22 cellular contexts compared by ENCODE assay signal in the genomic region with DNA sequence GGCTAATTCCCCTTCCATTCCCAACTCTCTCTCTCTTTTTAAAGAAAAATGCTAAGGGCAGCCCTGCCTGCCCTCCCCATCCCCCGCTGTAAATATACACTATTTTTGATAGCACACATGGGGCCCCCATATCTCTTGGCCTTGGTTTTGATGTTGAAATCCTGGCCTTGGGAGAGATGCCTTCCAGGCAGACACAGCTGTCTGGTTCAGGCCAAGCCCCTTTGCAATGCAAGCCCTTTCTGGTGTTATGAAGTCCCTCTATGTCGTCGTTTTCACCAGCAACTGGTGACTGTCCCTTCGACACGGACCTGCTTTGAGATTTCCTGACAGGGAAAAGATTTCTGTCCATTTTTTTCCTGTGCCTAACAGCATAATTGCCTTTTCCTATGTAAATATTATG. TPM values are rescaled to one million over a fixed set of nuclear protein-coding genes. Genes with fewer than 3 reads are reported as not detected.
A peak's percentile ranks its signal among the peaks of the same experiment; 100 is the strongest.
DNase-seq lines count a peak whose midpoint lies in the region; ATAC-seq and TF ChIP-seq lines count a peak whose summit lies in the region.
"Had no signal": no experiment of that assay in that cellular context is flagged by ENCODE, and none has a peak within 500 bp of the region (broad histone marks: within the 10 kb centered on the region; RNA-seq: fewer than 3 reads in every experiment).

No MANE protein-coding gene starts in this region.

- peak overlapping the region; percentile 33 for H3K4me3 Mint-ChIP-seq in activated naive CD4-positive, alpha-beta T cell treated with anti-CD3 and anti-CD28 coated beads, Interleukin-2, amount 50 U/mL, for 24 hours
- H3K4me3 Mint-ChIP-seq in activated naive CD4-positive, alpha-beta T cell treated with anti-CD3 and anti-CD28 coated beads for 36 hours, result no peak overlapping the region
- peak overlapping the region; percentile 53 for H3K4me3 Mint-ChIP-seq in natural killer cell
- H3K4me3 Mint-ChIP-seq: activated CD4-positive, alpha-beta memory T cell treated with anti-CD3 and anti-CD28 coated beads, Interleukin-2, amount 10 ng/mL, durations not matched to agents 7 days and 5 days had no signal

- H3K27ac ChIP-seq in duodenal mucosa (ENCODE audit: low read depth, low read length), result no peak overlapping the region
- peak overlapping the region in 1 of 2 donors; percentile 27 for H3K27ac ChIP-seq in testis
- no peak overlapping the region for H3K27ac ChIP-seq in PC-3 (ENCODE audit: low read length)
- H3K27ac ChIP-seq: epithelial cell of prostate, upper lobe of right lung had no signal

- peak overlapping the region in 1 of 2 donors; percentile 12 for H3K9ac ChIP-seq in duodenal mucosa (ENCODE audit: low read depth in 1 of 2, low read length in 2 of 2)
- no peak overlapping the region for H3K9ac ChIP-seq in PC-3 (ENCODE audit: low read length)
- H3K9ac ChIP-seq: SK-N-SH had no signal

- H3K27me3 ChIP-seq in duodenal mucosa (ENCODE audit: control insufficient read depth in 1 of 2, insufficient read depth in 2 of 2, low read length in 2 of 2) (peaks cover 7 to 11% of the 10 kb centered on the region in 2 donors), testis (no peaks in the 10 kb centered on the region), PC-3 (ENCODE audit: low read length) (peaks cover 25% of the 10 kb centered on the region)

- H3K4me3 ChIP-seq in duodenal mucosa (ENCODE audit: low read depth in 1 of 2, low read length in 2 of 2) (peak overlapping the region; percentile 28 to 29), testis (peak overlapping the region in 1 of 2 donors; percentile 22), PC-3 (ENCODE audit: low read length) (no peak overlapping the region)
- H3K4me3 ChIP-seq: upper lobe of right lung had no signal

- H2AFZ ChIP-seq in PC-3 (ENCODE audit: low read length), result no peak overlapping the region

- H3K79me2 ChIP-seq in PC-3 (ENCODE audit: low read length), result no peaks in the 10 kb centered on the region

- no peak for DNase-seq in activated naive CD4-positive, alpha-beta T cell treated with anti-CD3 and anti-CD28 coated beads for 36 hours
- DNase-seq in natural killer cell (no peak), testis (peak; percentile 33), NCI-H2196 treated with DMSO at 0.1 percent for 48 hours (lab: John Stamatoyannopoulos, UW; ENCODE audit: unreplicated experiment) (no peak), GM19238 (ENCODE audit: insufficient read length, low spot score) (no peak), PC-3 (no peak)
- DNase-seq: ACHN; activated CD4-positive, alpha-beta memory T cell treated with anti-CD3 and anti-CD28 coated beads, Interleukin-2, amount 10 ng/mL, durations not matched to agents 7 days and 5 days; MM.1S; NCI-H187 treated with DMSO at 0.1 percent for 48 hours; NCI-H748 treated with DMSO at 0.1 percent for 48 hours; occipital lobe; SK-N-SH; stimulated activated CD4-positive, alpha-beta T cell treated with anti-CD3 and anti-CD28 coated beads, Interleukin-4, amount 100 ng/mL, for 24 hours; upper lobe of right lung had no signal

- H3K9me3 Mint-ChIP-seq in activated naive CD4-positive, alpha-beta T cell treated with anti-CD3 and anti-CD28 coated beads, Interleukin-2, amount 50 U/mL, for 24 hours, result no peaks in the 10 kb centered on the region
- H3K9me3 Mint-ChIP-seq in activated naive CD4-positive, alpha-beta T cell treated with anti-CD3 and anti-CD28 coated beads for 36 hours, result peaks cover 2% of the 10 kb centered on the region
- no peaks in the 10 kb centered on the region for H3K9me3 Mint-ChIP-seq in natural killer cell
- H3K9me3 Mint-ChIP-seq: activated CD4-positive, alpha-beta memory T cell treated with anti-CD3 and anti-CD28 coated beads, Interleukin-2, amount 10 ng/mL, durations not matched to agents 7 days and 5 days; activated T-helper 1 cell treated with anti-CD3 and anti-CD28 coated beads, Interleukin-12 subunit alpha, Interleukin-12 subunit beta, Interleukin-2, Interleukin-4 antibody, amounts not matched to agents 30 ng/mL and 10 ng/mL and 1 ng/mL, durations not matched to agents 14 hours and 24 hours and 36 hours had no signal

- no peak overlapping the region for H3K4me2 ChIP-seq in PC-3 (ENCODE audit: low read length)
- H3K4me2 ChIP-seq: SK-N-SH had no signal

- TF ChIP-seq POLR2A in testis (IDR thresholded peaks at IDR 0.05), result no peak

- TF ChIP-seq CTCF in natural killer cell (IDR thresholded peaks at IDR 0.05), result no peak
- TF ChIP-seq CTCF in testis (IDR thresholded peaks at IDR 0.05), result no peak
- TF ChIP-seq CTCF in PC-3 (conservative IDR thresholded peaks at IDR 0.05; ENCODE audit: low read depth, low read length), result no peak

- H3K36me3 ChIP-seq in duodenal mucosa (ENCODE audit: control insufficient read depth in 1 of 2, insufficient read depth in 2 of 2, low read length in 2 of 2) (no peaks in the 10 kb centered on the region), testis (ENCODE audit: low read depth, missing control alignments) (no peaks in the 10 kb centered on the region), PC-3 (ENCODE audit: low read depth, low read length) (no peaks in the 10 kb centered on the region)
- H3K36me3 ChIP-seq: upper lobe of right lung had no signal

- ATAC-seq in natural killer cell, result no peak
- ATAC-seq in PC-3, result no peak
- ATAC-seq: Panc1, upper lobe of right lung had no signal

- BruUV-seq in PC-3 (replicated peaks; lab: Mats Ljungman, UMichigan), result no TSS peak

- H3K27ac Mint-ChIP-seq in activated naive CD4-positive, alpha-beta T cell treated with anti-CD3 and anti-CD28 coated beads, Interleukin-2, amount 50 U/mL, for 24 hours, result no peak overlapping the region
- H3K27ac Mint-ChIP-seq in activated naive CD4-positive, alpha-beta T cell treated with anti-CD3 and anti-CD28 coated beads for 36 hours, result no peak overlapping the region
- H3K27ac Mint-ChIP-seq in natural killer cell, result no peak overlapping the region
- H3K27ac Mint-ChIP-seq: activated CD4-positive, alpha-beta memory T cell treated with anti-CD3 and anti-CD28 coated beads, Interleukin-2, amount 10 ng/mL, durations not matched to agents 7 days and 5 days; CD4-positive, CD25-positive, alpha-beta regulatory T cell had no signal

- H3K36me3 Mint-ChIP-seq in activated naive CD4-positive, alpha-beta T cell treated with anti-CD3 and anti-CD28 coated beads, Interleukin-2, amount 50 U/mL, for 24 hours, result no peaks in the 10 kb centered on the region
- no peaks in the 10 kb centered on the region for H3K36me3 Mint-ChIP-seq in activated naive CD4-positive, alpha-beta T cell treated with anti-CD3 and anti-CD28 coated beads for 36 hours (ENCODE audit: low read depth)
- H3K36me3 Mint-ChIP-seq in natural killer cell, result peaks cover 9% of the 10 kb centered on the region
- H3K36me3 Mint-ChIP-seq: CD4-positive, CD25-positive, alpha-beta regulatory T cell had no signal

- H3K9me3 ChIP-seq in duodenal mucosa (ENCODE audit: control insufficient read depth in 1 of 2, low read length in 2 of 2), result no peaks in the 10 kb centered on the region
- no peaks in the 10 kb centered on the region for H3K9me3 ChIP-seq in testis
- no peaks in the 10 kb centered on the region for H3K9me3 ChIP-seq in PC-3 (ENCODE audit: low read length)
- H3K9me3 ChIP-seq: SK-N-SH, upper lobe of right lung had no signal

- intact Hi-C loops in activated naive CD4-positive, alpha-beta T cell treated with anti-CD3 and anti-CD28 coated beads for 36 hours (cut with micrococcal nuclease), result loop anchor here (5.0 to 10.0 kb wide), 4 partner anchors 188 to 772 kb away; no protein-coding TSS in a partner anchor
- intact Hi-C loops in natural killer cell (cut with micrococcal nuclease), result no loop called here
- intact Hi-C loops in testis (cut with DNase I; ENCODE audit: low total_unique reads), result loop anchor here (10.0 kb wide), 1 partner anchor 515 kb away; no protein-coding TSS in a partner anchor
- intact Hi-C loops in PC-3 (cut with micrococcal nuclease), result loop anchor here (5.0 kb wide), 1 partner anchor 243 kb away; no protein-coding TSS in a partner anchor

- no peaks in the 10 kb centered on the region for H3F3A ChIP-seq in PC-3 (ENCODE audit: low read length, unreplicated experiment)

- no peaks in the 10 kb centered on the region for H3K9me2 ChIP-seq in PC-3 (replicated peaks; ENCODE audit: low read length)
- H3K9me2 ChIP-seq: SK-N-SH had no signal

- CTCF ChIA-PET in activated naive CD4-positive, alpha-beta T cell treated with anti-CD3 and anti-CD28 coated beads for 36 hours (lab: Charles Lee), result no interaction called here
- CTCF ChIA-PET in PC-3 (lab: Charles Lee), result interaction anchor here (0.6 kb wide), 1 partner anchor 406 kb away, joined by 3 read pairs; no protein-coding TSS in a partner anchor

- POLR2A ChIA-PET in PC-3 (lab: Charles Lee; ENCODE audit: unreplicated experiment), result no interaction called here

- H3K4me1 ChIP-seq in duodenal mucosa (ENCODE audit: control insufficient read depth in 1 of 2, insufficient read depth in 2 of 2, low read length in 2 of 2) (peaks cover 0 to 10% of the 10 kb centered on the region in 2 donors), testis (peaks cover 5% of the 10 kb centered on the region), PC-3 (ENCODE audit: insufficient read depth, low read length) (0 out of 2 replicates have a peak, but pooled peaks cover 5% of the 10 kb centered on the region)

- H4K20me1 ChIP-seq in PC-3 (ENCODE audit: low read length), result no peaks in the 10 kb centered on the region

- WGBS in testis, 2 donors, result 19 to 35% methylated on average over 5 of the region's 5 CpGs

- H3K4me1 Mint-ChIP-seq in activated naive CD4-positive, alpha-beta T cell treated with anti-CD3 and anti-CD28 coated beads, Interleukin-2, amount 50 U/mL, for 24 hours, result peaks cover 12% of the 10 kb centered on the region
- peaks cover 11% of the 10 kb centered on the region for H3K4me1 Mint-ChIP-seq in activated naive CD4-positive, alpha-beta T cell treated with anti-CD3 and anti-CD28 coated beads for 36 hours (ENCODE audit: low read depth)
- peaks cover 4 to 5% of the 10 kb centered on the region in 2 donors for H3K4me1 Mint-ChIP-seq in natural killer cell

- H3K27me3 Mint-ChIP-seq in activated naive CD4-positive, alpha-beta T cell treated with anti-CD3 and anti-CD28 coated beads, Interleukin-2, amount 50 U/mL, for 24 hours, result peaks cover 23% of the 10 kb centered on the region
- peaks cover 34% of the 10 kb centered on the region for H3K27me3 Mint-ChIP-seq in activated naive CD4-positive, alpha-beta T cell treated with anti-CD3 and anti-CD28 coated beads for 36 hours (ENCODE audit: low read depth)
- peaks cover 28 to 39% of the 10 kb centered on the region in 2 donors for H3K27me3 Mint-ChIP-seq in natural killer cell (ENCODE audit: low read depth in 2 of 2)

RNA-seq across cellular contexts. Expression of a gene that starts 3.0 kb away (rescaled TPM):
- total RNA-seq in activated naive CD4-positive, alpha-beta T cell treated with anti-CD3 and anti-CD28 coated beads for 36 hours, result not detected
- total RNA-seq in natural killer cell (under 1 TPM in 2 of 3 donors, not detected in 1; 0.07 to 0.28 TPM), testis (1 to 10 TPM; 5.7 to 6.9 TPM), PC-3 (2014; rRNA removed) (not detected in 2 replicates)
- 6.5 TPM for polyA plus RNA-seq in testis (ENCODE audit: insufficient read depth, low read depth, low replicate concordance)
- total RNA-seq: activated CD4-positive, alpha-beta memory T cell treated with anti-CD3 and anti-CD28 coated beads, Interleukin-2, amount 10 ng/mL, durations not matched to agents 7 days and 5 days; activated T-helper 1 cell treated with anti-CD3 and anti-CD28 coated beads, Interleukin-12 subunit alpha, Interleukin-12 subunit beta, Interleukin-2, Interleukin-4 antibody, amounts not matched to agents 30 ng/mL and 10 ng/mL and 1 ng/mL, durations not matched to agents 14 hours and 24 hours and 36 hours; Daoy had no signal
- polyA plus RNA-seq: CD4-positive, CD25-positive, alpha-beta regulatory T cell had no signal
